Comparison of ENCODE assay signal across 13 cellular contexts in the genomic region with DNA sequence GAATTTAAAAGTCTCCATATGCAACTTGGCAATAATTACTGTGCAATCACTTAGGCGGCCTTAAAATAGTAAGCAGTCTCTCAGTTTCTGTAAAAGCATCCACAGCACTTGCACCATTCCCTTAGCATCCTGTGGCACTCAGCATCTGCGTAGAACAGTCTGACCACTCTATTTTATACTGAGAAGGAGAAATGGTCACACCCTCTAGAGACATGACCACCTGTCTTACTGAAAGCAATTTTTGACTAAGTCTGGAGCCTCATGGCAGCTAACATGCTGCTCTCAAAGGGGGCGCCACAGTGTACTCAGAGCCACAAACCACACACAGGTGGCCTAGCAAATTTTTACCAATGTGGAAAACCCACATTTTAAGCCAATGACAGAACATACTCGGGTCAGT.
DNase-seq lines count a peak whose midpoint lies in the region; ATAC-seq, FAIRE-seq and TF ChIP-seq lines count a peak whose summit lies in the region.
"Had no signal": no experiment of that assay in that cellular context is flagged by ENCODE, and none has a peak within 500 bp of the region (broad histone marks: within the 10 kb centered on the region; RNA-seq: fewer than 3 reads in every experiment).

No MANE protein-coding gene starts in this region.

- no peaks in the 10 kb centered on the region for H3K9me2 ChIP-seq in Loucy (replicated peaks; ENCODE audit: low read depth, low read length)

- H3K4me3 ChIP-seq in Loucy (ENCODE audit: low read length, poor library complexity, severe bottlenecking), result no peak overlapping the region
- H3K4me3 ChIP-seq: left ventricle myocardium inferior, pancreas had no signal

- H3K9me3 ChIP-seq in Loucy (ENCODE audit: insufficient read depth, low read depth, low read length), result no peaks in the 10 kb centered on the region
- H3K9me3 ChIP-seq: pancreas had no signal

- FAIRE-seq in GM18507 (lab: Jason Lieb, UNC), result peak; percentile 94
- FAIRE-seq: pancreas had no signal

- H3K79me2 ChIP-seq in Loucy (ENCODE audit: insufficient read depth, low read length), result no peaks in the 10 kb centered on the region

- ATAC-seq in GM21360 (IDR thresholded peaks at IDR 0.05; ENCODE audit: unreplicated experiment), result peak; percentile 71
- peak; percentile 77 for ATAC-seq in HG02970 (IDR thresholded peaks at IDR 0.05; ENCODE audit: low FRiP score, unreplicated experiment)
- ATAC-seq: pancreas had no signal

- no peak overlapping the region for H2AFZ ChIP-seq in Loucy (ENCODE audit: low read length)

- H3K36me3 ChIP-seq in Loucy (ENCODE audit: insufficient read depth, low read length), result no peaks in the 10 kb centered on the region
- H3K36me3 ChIP-seq: left ventricle myocardium inferior, pancreas had no signal

- 0 out of 2 replicates have a peak, but pooled peaks have one; percentile 12 for TF ChIP-seq CTCF in Loucy (conservative IDR thresholded peaks at IDR 0.05; ENCODE audit: low read length)

- H3K9ac ChIP-seq in Loucy (ENCODE audit: low read depth, low read length, poor library complexity, severe bottlenecking), result no peak overlapping the region

- H3K4me1 ChIP-seq in Loucy (ENCODE audit: insufficient read depth, low read length, poor library complexity, severe bottlenecking), result no peaks in the 10 kb centered on the region

- DNase-seq in GM18507 (ENCODE audit: extremely low spot score, insufficient read length, low read depth) (no peak), T-helper 2 cell (no peak), COR-L47 (lab: John Stamatoyannopoulos, UW) (no peak), 8988T (no peak), SHP77 treated with DMSO at 0.1 percent for 48 hours (lab: John Stamatoyannopoulos, UW) (no peak)
- DNase-seq: activated T-cell treated with anti-CD3 and anti-CD28 coated beads, Interleukin-2, amount 50 U/mL, for 1 hour; CD4-positive, CD25-positive, alpha-beta regulatory T cell; central memory CD4-positive, alpha-beta T cell; left ventricle myocardium inferior; pancreas had no signal

- H3F3A ChIP-seq in Loucy (ENCODE audit: low read depth), result no peaks in the 10 kb centered on the region

- H3K27me3 ChIP-seq in Loucy (ENCODE audit: insufficient read depth, low read length, poor library complexity, severe bottlenecking), result no peaks in the 10 kb centered on the region
- H3K27me3 ChIP-seq: pancreas had no signal

- H4K20me1 ChIP-seq in Loucy (ENCODE audit: insufficient read depth, low read length, poor library complexity, severe bottlenecking), result no peaks in the 10 kb centered on the region

- no peak overlapping the region for H3K4me2 ChIP-seq in Loucy (ENCODE audit: low read depth, low read length, poor library complexity, severe bottlenecking)
